In genomic region chr2:39514825-39515224, GRCh38 we compare ENCODE assay signal across 1 cellular context.
TF ChIP-seq lines count a peak whose summit lies in the region.

No MANE protein-coding gene starts in this region.

TF ChIP-seq in H1, 55 proteins besides CTCF, POLR2A, EP300 and RAD21:
- TF ChIP-seq RNF2 (IDR thresholded peaks at IDR 0.05; ENCODE audit: borderline replicate concordance, low read depth, low read length, missing control alignments, poor library complexity, severe bottlenecking): no peak
- no peak for TF ChIP-seq CHD1 (IDR thresholded peaks at IDR 0.05; ENCODE audit: low read depth, low read length)
- no peak for TF ChIP-seq EGR1 (IDR thresholded peaks at IDR 0.05; ENCODE audit: borderline replicate concordance, low read depth, low read length)
- TF ChIP-seq ZNF274 (IDR thresholded peaks at IDR 0.05; ENCODE audit: borderline replicate concordance, extremely low read depth, low read length): no peak
- TF ChIP-seq SIRT6 (IDR thresholded peaks at IDR 0.05; ENCODE audit: low read length): no peak
- no peak for TF ChIP-seq RBBP5 (IDR thresholded peaks at IDR 0.05; ENCODE audit: borderline replicate concordance, low read depth, low read length)
- TF ChIP-seq SUZ12 (IDR thresholded peaks at IDR 0.05; ENCODE audit: low read length): no peak
- no peak for TF ChIP-seq CEBPB (IDR thresholded peaks at IDR 0.05; ENCODE audit: low read depth, low read length)
- TF ChIP-seq CBX5 (IDR thresholded peaks at IDR 0.05; ENCODE audit: low read depth, low read length): no peak
- TF ChIP-seq FOSL1 (IDR thresholded peaks at IDR 0.05; ENCODE audit: insufficient read depth, low read depth, low read length): no peak
- TF ChIP-seq SIN3A (conservative IDR thresholded peaks at IDR 0.05 in 1 of 2, IDR thresholded peaks at IDR 0.05 in 1 of 2; ENCODE audit: low read depth in 1 of 2, low read length in 2 of 2): no peak
